20 cellular contexts compared by ENCODE assay signal in the genomic region with DNA sequence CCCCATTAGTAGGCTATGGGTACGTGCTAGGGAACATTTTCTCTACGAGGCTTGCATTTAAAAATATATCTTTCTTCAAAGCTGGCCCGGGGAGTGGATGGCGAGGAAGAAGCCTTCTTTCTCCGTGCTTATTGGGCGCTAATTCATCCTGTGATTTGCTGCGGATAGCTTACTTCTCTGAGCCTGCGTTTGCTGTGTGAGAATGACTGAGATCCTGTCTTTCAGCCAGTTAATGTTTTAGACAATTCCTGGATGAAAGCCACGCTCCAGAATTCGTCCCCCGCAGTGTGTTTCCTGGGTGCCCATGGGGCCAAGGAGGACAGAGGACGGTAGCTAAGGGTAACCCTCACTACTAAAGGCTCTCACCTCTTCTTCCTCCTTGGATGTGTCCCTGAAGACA. TPM values are rescaled to one million over a fixed set of nuclear protein-coding genes. Genes with fewer than 3 reads are reported as not detected.
DNase-seq lines count a peak whose midpoint lies in the region; ATAC-seq and TF ChIP-seq lines count a peak whose summit lies in the region.
"Had no signal": no experiment of that assay in that cellular context is flagged by ENCODE, and none has a peak within 500 bp of the region (broad histone marks: within the 10 kb centered on the region; RNA-seq: fewer than 3 reads in every experiment).

No MANE protein-coding gene starts in this region.

- no peak for TF ChIP-seq CTCF in heart right ventricle (IDR thresholded peaks at IDR 0.05)
- no peak for TF ChIP-seq CTCF in right lobe of liver (IDR thresholded peaks at IDR 0.05)
- TF ChIP-seq CTCF in sigmoid colon (IDR thresholded peaks at IDR 0.05), result no peak

- TF ChIP-seq EP300 in sigmoid colon (IDR thresholded peaks at IDR 0.05), result no peak

- ATAC-seq in heart right ventricle (no peak), Right ventricle myocardium superior (ENCODE audit: poor library complexity) (no peak), right lobe of liver (no peak), aorta (ENCODE audit: low FRiP score) (no peak), HG03521 (IDR thresholded peaks at IDR 0.05; ENCODE audit: unreplicated experiment) (no peak)
- ATAC-seq: A549; activated naive CD8-positive, alpha-beta T cell treated with anti-CD3 and anti-CD28 coated beads, Interleukin-2, amount 50 U/mL, for 24 hours; left colon; Panc1; stimulated activated effector memory CD8-positive, alpha-beta T cell treated with anti-CD3 and anti-CD28 coated beads, Interleukin-12 subunit alpha, Interleukin-12 subunit beta, amount 100 ng/mL, for 72 hours had no signal

- H3K4me3 ChIP-seq in heart right ventricle (no peak overlapping the region), right lobe of liver (no peak overlapping the region), sigmoid colon (no peak overlapping the region), aorta (ENCODE audit: low read length in 2 of 2) (no peak overlapping the region)
- H3K4me3 ChIP-seq: A549 had no signal

- TF ChIP-seq POLR2A in right lobe of liver (IDR thresholded peaks at IDR 0.05), result no peak
- TF ChIP-seq POLR2A in sigmoid colon (IDR thresholded peaks at IDR 0.05), result no peak

- H3K4me1 ChIP-seq in heart right ventricle (peaks cover 50 to 100% (median 86%) of the 10 kb centered on the region in 9 donors), right lobe of liver (peaks cover 4 to 72% (median 47%) of the 10 kb centered on the region in 4 donors), sigmoid colon (peaks cover 0 to 100% (median 99%) of the 10 kb centered on the region in 4 donors), aorta (ENCODE audit: control insufficient read depth in 1 of 2, insufficient read depth in 2 of 2, low read length in 2 of 2) (peaks cover 3 to 13% of the 10 kb centered on the region in 2 donors)

- WGBS in heart right ventricle, 2 donors, result 33 to 43% methylated on average over 12 of the region's 12 CpGs
- WGBS in right lobe of liver (ENCODE audit: insufficient coverage, low coverage, low lambda C conversion rate, missing lambda C conversion rate), result 22% methylated on average over 10 of the region's 12 CpGs
- 83 to 85% methylated on average over 12 of the region's 12 CpGs for WGBS in sigmoid colon, 2 donors
- WGBS in aorta, 2 donors, result 8 to 16% methylated on average over 12 of the region's 12 CpGs

- H3K9me3 ChIP-seq in heart right ventricle (no peaks in the 10 kb centered on the region), right lobe of liver (no peaks in the 10 kb centered on the region), sigmoid colon (no peaks in the 10 kb centered on the region), aorta (ENCODE audit: control insufficient read depth, low read length) (no peaks in the 10 kb centered on the region)
- H3K9me3 ChIP-seq: A549 had no signal

- H3K27ac ChIP-seq in heart right ventricle (peak overlapping the region; percentile 94 to 99 (median 98)), right lobe of liver (peak overlapping the region; percentile 90 to 99 (median 98)), sigmoid colon (peak overlapping the region; percentile 88 to 99 (median 96)), aorta (ENCODE audit: low read depth in 1 of 2, low read length in 2 of 2) (peak overlapping the region; percentile 88 to 98)
- H3K27ac ChIP-seq: KMS-11 had no signal

- H3K36me3 ChIP-seq in heart right ventricle, result no peaks in the 10 kb centered on the region
- no peaks in the 10 kb centered on the region for H3K36me3 ChIP-seq in right lobe of liver
- H3K36me3 ChIP-seq in sigmoid colon, result no peaks in the 10 kb centered on the region
- H3K36me3 ChIP-seq in aorta (ENCODE audit: control insufficient read depth in 1 of 2, insufficient read depth in 2 of 2, low read length in 1 of 2), result no peaks in the 10 kb centered on the region

- intact Hi-C loops in heart right ventricle (cut with DNase I) (loop anchor here in 6 of 10 donors (5.0 to 10.0 kb wide), 9 partner anchors 39 to 461 kb away; no protein-coding TSS in a partner anchor), Right ventricle myocardium superior (cut with DNase I) (loop anchor here (5.0 to 10.0 kb wide), 2 partner anchors 188 to 351 kb away; no protein-coding TSS in a partner anchor), right lobe of liver (cut with DNase I) (loop anchor here in 1 of 2 donors (10.0 kb wide), 1 partner anchor 438 kb away; no protein-coding TSS in a partner anchor), sigmoid colon (cut with DNase I) (no loop called here), aorta (cut with DNase I) (loop anchor here in 1 of 2 donors (5.0 to 10.0 kb wide), 2 partner anchors 46 to 188 kb away; no protein-coding TSS in a partner anchor)

- DNase-seq in heart right ventricle, result no peak
- no peak for DNase-seq in Right ventricle myocardium superior
- DNase-seq in right lobe of liver, result no peak
- DNase-seq in sigmoid colon, result peak; percentile 61
- no peak for DNase-seq in aorta
- no peak for DNase-seq in H4 (ENCODE audit: low spot score)
- no peak for DNase-seq in T-helper 1 cell
- DNase-seq: activated CD4-positive, CD25-positive, alpha-beta regulatory T cell treated with anti-CD3 and anti-CD28 coated beads, Interleukin-2, amount 50 U/mL, for 72 hours; activated naive CD8-positive, alpha-beta T cell treated with anti-CD3 and anti-CD28 coated beads, Interleukin-2, amount 50 U/mL, for 24 hours; effector CD8-positive, alpha-beta T cell; GF-D8; NCI-H146; NCI-H524 treated with DMSO at 0.1 percent for 48 hours; stimulated activated CD4-positive, alpha-beta T cell treated with anti-CD3 and anti-CD28 coated beads, Interleukin-4, amount 100 ng/mL, for 24 hours had no signal

- no peaks in the 10 kb centered on the region for H3K27me3 ChIP-seq in heart right ventricle
- no peaks in the 10 kb centered on the region for H3K27me3 ChIP-seq in right lobe of liver
- H3K27me3 ChIP-seq in sigmoid colon, result no peaks in the 10 kb centered on the region
- no peaks in the 10 kb centered on the region for H3K27me3 ChIP-seq in aorta (ENCODE audit: control insufficient read depth in 1 of 2, insufficient read depth in 2 of 2, low read length in 1 of 2)

RNA-seq across cellular contexts. Expression of gene TARBP1, which starts 57.8 kb away (rescaled TPM):
- total RNA-seq in heart right ventricle (10 to 100 TPM in 3 of 10 donors, 1 to 10 TPM in 7; 6.9 to 11.7 (median 9.0) TPM), Right ventricle myocardium superior (9.2 TPM), right lobe of liver (10 to 100 TPM in 2 of 6 experiments, 1 to 10 TPM in 4; 7.2 to 16.7 (median 8.0) TPM), sigmoid colon (10 to 100 TPM in 3 of 4 donors, 1 to 10 TPM in 1; 9.2 to 21.0 (median 12.3) TPM), aorta (10 to 100 TPM; 12.4 to 23.2 TPM)
- polyA plus RNA-seq in heart right ventricle (10 to 100 TPM in 1 of 2 donors, 1 to 10 TPM in 1; 4.6 to 49.9 TPM), sigmoid colon (10 to 100 TPM in 1 of 3 donors, 1 to 10 TPM in 2; 5.5 to 22.1 (median 9.0) TPM), aorta (10 to 100 TPM in 1 of 2 donors, 1 to 10 TPM in 1; 3.1 to 16.1 TPM)
- total RNA-seq in H4 (2014; rRNA removed; shearing (Covaris generic)), result 14.7 and 16.7 TPM in 2 replicates
